8 cellular contexts compared by ENCODE assay signal in genomic region chr11:118529584-118530175, GRCh38. TPM values are rescaled to one million over a fixed set of nuclear protein-coding genes. Genes with fewer than 3 reads are reported as not detected.
A peak's percentile ranks its signal among the peaks of the same experiment; 100 is the strongest.
DNase-seq lines count a peak whose midpoint lies in the region; ATAC-seq and TF ChIP-seq lines count a peak whose summit lies in the region.

No MANE protein-coding gene starts in this region.

- H3K4me1 ChIP-seq in right atrium auricular region (peaks cover 0 to 28% of the 10 kb centered on the region in 2 donors), mesodermal cell (ENCODE audit: control insufficient read depth, insufficient read depth, low read length, poor library complexity, severe bottlenecking) (no peaks in the 10 kb centered on the region), vagina (peaks cover 34% of the 10 kb centered on the region)

- WGBS in mesodermal cell (ENCODE audit: insufficient coverage in 2 of 2), 2 experiments, result 71 to 88% methylated on average over 4 to 5 of the region's 5 CpGs

- H3K9me3 ChIP-seq in right atrium auricular region (no peaks in the 10 kb centered on the region), mesodermal cell (ENCODE audit: control insufficient read depth, low read length) (no peaks in the 10 kb centered on the region), vagina (no peaks in the 10 kb centered on the region)

- H3K27me3 ChIP-seq in right atrium auricular region, result no peaks in the 10 kb centered on the region
- no peaks in the 10 kb centered on the region for H3K27me3 ChIP-seq in vagina

- ATAC-seq in left ventricle myocardium superior (no peak), GM21423 (IDR thresholded peaks at IDR 0.05; ENCODE audit: unreplicated experiment) (no peak)
- ATAC-seq in activated naive CD8-positive, alpha-beta T cell treated with anti-CD3 and anti-CD28 coated beads, Interleukin-2, amount 50 U/mL, for 24 hours, result no peak

- H3K9me3 Mint-ChIP-seq in activated naive CD8-positive, alpha-beta T cell treated with anti-CD3 and anti-CD28 coated beads, Interleukin-2, amount 50 U/mL, for 24 hours, result no peaks in the 10 kb centered on the region

- no peaks in the 10 kb centered on the region for H3K27me3 Mint-ChIP-seq in activated naive CD8-positive, alpha-beta T cell treated with anti-CD3 and anti-CD28 coated beads, Interleukin-2, amount 50 U/mL, for 24 hours

- H3K4me3 Mint-ChIP-seq in activated naive CD8-positive, alpha-beta T cell treated with anti-CD3 and anti-CD28 coated beads, Interleukin-2, amount 50 U/mL, for 24 hours, result peak overlapping the region; percentile 89

- no peak for TF ChIP-seq POLR2A in vagina (IDR thresholded peaks at IDR 0.05)

- H3K4me3 ChIP-seq in right atrium auricular region, result peak overlapping the region; percentile 67 to 80
- H3K4me3 ChIP-seq in mesodermal cell (ENCODE audit: extremely low read depth, insufficient read depth, low read length, poor library complexity, severe bottlenecking), result peak overlapping the region; percentile 74
- peak overlapping the region; percentile 84 to 86 for H3K4me3 ChIP-seq in vagina

- no peaks in the 10 kb centered on the region for H3K36me3 ChIP-seq in right atrium auricular region
- H3K36me3 ChIP-seq in mesodermal cell (ENCODE audit: control insufficient read depth, insufficient read depth, low read length), result peaks cover 20% of the 10 kb centered on the region
- H3K36me3 ChIP-seq in vagina, result no peaks in the 10 kb centered on the region

- peaks cover 20% of the 10 kb centered on the region for H3K4me1 Mint-ChIP-seq in activated naive CD8-positive, alpha-beta T cell treated with anti-CD3 and anti-CD28 coated beads, Interleukin-2, amount 50 U/mL, for 24 hours

- H3K27ac ChIP-seq in right atrium auricular region (no peak overlapping the region), mesodermal cell (ENCODE audit: low read depth, low read length, severe bottlenecking) (no peak overlapping the region), vagina (no peak overlapping the region)

- TF ChIP-seq CTCF in right atrium auricular region (IDR thresholded peaks at IDR 0.05) (no peak), vagina (IDR thresholded peaks at IDR 0.05) (no peak)

- H3K27ac Mint-ChIP-seq in activated naive CD8-positive, alpha-beta T cell treated with anti-CD3 and anti-CD28 coated beads, Interleukin-2, amount 50 U/mL, for 24 hours, result peak overlapping the region; percentile 9

- peaks cover 6% of the 10 kb centered on the region for H3K36me3 Mint-ChIP-seq in activated naive CD8-positive, alpha-beta T cell treated with anti-CD3 and anti-CD28 coated beads, Interleukin-2, amount 50 U/mL, for 24 hours (ENCODE audit: low read depth)

- intact Hi-C loops in left ventricle myocardium superior (cut with micrococcal nuclease), result no loop called here
- intact Hi-C loops in vagina (cut with DNase I), result no loop called here

- peak; percentile 46 for DNase-seq in right atrium auricular region (ENCODE audit: low spot score)
- no peak for DNase-seq in left ventricle myocardium superior
- DNase-seq in activated naive CD8-positive, alpha-beta T cell treated with anti-CD3 and anti-CD28 coated beads, Interleukin-2, amount 50 U/mL, for 24 hours, result no peak
- DNase-seq in vagina (ENCODE audit: extremely low spot score in 2 of 2), result no peak
- no peak for DNase-seq in NCI-H2196 treated with DMSO at 0.1 percent for 48 hours (lab: John Stamatoyannopoulos, UW; ENCODE audit: unreplicated experiment)
- DNase-seq in SHP77 (lab: John Stamatoyannopoulos, UW), result no peak

RNA-seq across cellular contexts. Expression of gene TMEM25, which starts 1.3 kb away (rescaled TPM):
- total RNA-seq in right atrium auricular region (10 to 100 TPM; 15.6 to 16.5 TPM), left ventricle myocardium superior (13.4 TPM), vagina (21.4 TPM)
- polyA plus RNA-seq in mesodermal cell (2013, experiment 1 of 2), result 14.3 TPM
- 12.0 TPM for polyA plus RNA-seq in mesodermal cell (2013, experiment 2 of 2)

RNA-seq across cellular contexts. Expression of gene TTC36, which starts 2.4 kb away (rescaled TPM):
- total RNA-seq in right atrium auricular region (under 1 TPM in 1 of 2 donors, not detected in 1; 0.89 TPM), left ventricle myocardium superior (1.2 TPM), vagina (not detected)
- polyA plus RNA-seq in mesodermal cell (2013, experiment 1 of 2), result not detected
- polyA plus RNA-seq in mesodermal cell (2013, experiment 2 of 2), result not detected

RNA-seq across cellular contexts. Expression of gene IFT46, which starts 36.1 kb away (rescaled TPM):
- total RNA-seq in right atrium auricular region (10 to 100 TPM; 19.3 to 26.1 TPM), left ventricle myocardium superior (22.4 TPM), vagina (30.0 TPM)
- 19.8 TPM for polyA plus RNA-seq in mesodermal cell (2013, experiment 1 of 2)
- 22.0 TPM for polyA plus RNA-seq in mesodermal cell (2013, experiment 2 of 2)

RNA-seq across cellular contexts. Expression of gene ARCN1, which starts 42.5 kb away (rescaled TPM):
- total RNA-seq in right atrium auricular region, result 100 to 1,000 TPM; 103 to 111 TPM
- total RNA-seq in left ventricle myocardium superior, result 97.1 TPM
- 239 TPM for polyA plus RNA-seq in mesodermal cell (2013, experiment 1 of 2)
- polyA plus RNA-seq in mesodermal cell (2013, experiment 2 of 2), result 232 TPM
- 78.6 TPM for total RNA-seq in vagina
